Comparison of ENCODE assay signal across 8 cellular contexts in genomic region chr17:62704381-62704971, GRCh38.
A peak's percentile ranks its signal among the peaks of the same experiment; 100 is the strongest.
DNase-seq lines count a peak whose midpoint lies in the region; FAIRE-seq and TF ChIP-seq lines count a peak whose summit lies in the region.

No MANE protein-coding gene starts in this region.

- H3K4me3 ChIP-seq in lower leg skin (ENCODE audit: low read depth, poor library complexity, severe bottlenecking), result peak overlapping the region; percentile 33

- H3K27ac Mint-ChIP-seq in chondrocyte (ENCODE audit: unreplicated experiment), result peak overlapping the region; percentile 61

- H3K4me3 Mint-ChIP-seq in chondrocyte (ENCODE audit: unreplicated experiment), result peak overlapping the region; percentile 78

- peak overlapping the region; percentile 17 for H3K27ac ChIP-seq in temporal lobe (ENCODE audit: low read depth, low read length)

- no peak for TF ChIP-seq POLR2A in lower leg skin (IDR thresholded peaks at IDR 0.05)

- peaks cover 35% of the 10 kb centered on the region for H3K4me1 Mint-ChIP-seq in chondrocyte (ENCODE audit: low read depth)

- H3K36me3 Mint-ChIP-seq in chondrocyte (ENCODE audit: low read depth), result peaks cover 2% of the 10 kb centered on the region

- no peak for TF ChIP-seq CTCF in chondrocyte (IDR thresholded peaks at IDR 0.05)
- no peak for TF ChIP-seq CTCF in lower leg skin (IDR thresholded peaks at IDR 0.05)

- H3K27me3 Mint-ChIP-seq in chondrocyte (ENCODE audit: low read depth), result no peaks in the 10 kb centered on the region

- WGBS in lower leg skin, 2 donors, result 4% methylated on average over 16 to 30 of the region's 31 CpGs

- intact Hi-C loops in lower leg skin (cut with DNase I; ENCODE audit: low total_unique reads), result loop anchor here (5.0 kb wide), 1 partner anchor 263 kb away; the partner anchor contains the start of gene TANC2

- peak; percentile 12 for DNase-seq in NCI-H1105 treated with DMSO at 0.1 percent for 48 hours (lab: John Stamatoyannopoulos, UW)
- DNase-seq in NCI-H1105 (lab: John Stamatoyannopoulos, UW), result no peak
- peak; percentile 58 for DNase-seq in NCI-H69 (lab: John Stamatoyannopoulos, UW)
- DNase-seq in chondrocyte (ENCODE audit: low spot score), result no peak
- peak; percentile 60 to 94 for DNase-seq in lower leg skin (ENCODE audit: low spot score in 2 of 2)
- DNase-seq in activated gamma-delta T cell (lab: John Stamatoyannopoulos, UW), result no peak
- DNase-seq in GM19239 (ENCODE audit: insufficient read length, low spot score), result no peak

- H3K9me3 Mint-ChIP-seq in chondrocyte (ENCODE audit: low read depth), result peaks cover 12% of the 10 kb centered on the region

- no peak for FAIRE-seq in GM19239 (lab: Jason Lieb, UNC)

Comparison
In these comparisons a context has a peak if more than half of its experiments do, and no peak if none do; other contexts are left out.
1. DNase-seq: peak in NCI-H1105 treated with DMSO at 0.1 percent for 48 hours (single experiment), NCI-H69 (single experiment) and lower leg skin (2 of 2); none in NCI-H1105 (single experiment), chondrocyte (single experiment), activated gamma-delta T cell (single experiment) and GM19239 (single experiment).